In genomic region chr20:46648903-46649649, GRCh38 we compare ENCODE assay signal across 2 cellular contexts.
TF ChIP-seq lines count a peak whose summit lies in the region.

No MANE protein-coding gene starts in this region.

TF ChIP-seq in GM23338, 12 proteins besides CTCF, POLR2A, EP300 and RAD21:
- no peak for TF ChIP-seq ZNF331 (CRISPR knock-in tag; IDR thresholded peaks at IDR 0.05; ENCODE audit: low read depth)
- TF ChIP-seq, protein P1, sequence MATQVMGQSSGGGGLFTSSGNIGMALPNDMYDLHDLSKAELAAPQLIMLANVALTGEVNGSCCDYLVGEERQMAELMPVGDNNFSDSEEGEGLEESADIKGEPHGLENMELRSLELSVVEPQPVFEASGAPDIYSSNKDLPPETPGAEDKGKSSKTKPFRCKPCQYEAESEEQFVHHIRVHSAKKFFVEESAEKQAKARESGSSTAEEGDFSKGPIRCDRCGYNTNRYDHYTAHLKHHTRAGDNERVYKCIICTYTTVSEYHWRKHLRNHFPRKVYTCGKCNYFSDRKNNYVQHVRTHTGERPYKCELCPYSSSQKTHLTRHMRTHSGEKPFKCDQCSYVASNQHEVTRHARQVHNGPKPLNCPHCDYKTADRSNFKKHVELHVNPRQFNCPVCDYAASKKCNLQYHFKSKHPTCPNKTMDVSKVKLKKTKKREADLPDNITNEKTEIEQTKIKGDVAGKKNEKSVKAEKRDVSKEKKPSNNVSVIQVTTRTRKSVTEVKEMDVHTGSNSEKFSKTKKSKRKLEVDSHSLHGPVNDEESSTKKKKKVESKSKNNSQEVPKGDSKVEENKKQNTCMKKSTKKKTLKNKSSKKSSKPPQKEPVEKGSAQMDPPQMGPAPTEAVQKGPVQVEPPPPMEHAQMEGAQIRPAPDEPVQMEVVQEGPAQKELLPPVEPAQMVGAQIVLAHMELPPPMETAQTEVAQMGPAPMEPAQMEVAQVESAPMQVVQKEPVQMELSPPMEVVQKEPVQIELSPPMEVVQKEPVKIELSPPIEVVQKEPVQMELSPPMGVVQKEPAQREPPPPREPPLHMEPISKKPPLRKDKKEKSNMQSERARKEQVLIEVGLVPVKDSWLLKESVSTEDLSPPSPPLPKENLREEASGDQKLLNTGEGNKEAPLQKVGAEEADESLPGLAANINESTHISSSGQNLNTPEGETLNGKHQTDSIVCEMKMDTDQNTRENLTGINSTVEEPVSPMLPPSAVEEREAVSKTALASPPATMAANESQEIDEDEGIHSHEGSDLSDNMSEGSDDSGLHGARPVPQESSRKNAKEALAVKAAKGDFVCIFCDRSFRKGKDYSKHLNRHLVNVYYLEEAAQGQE (IDR thresholded peaks at IDR 0.05; ENCODE audit: unreplicated experiment): no peak
- TF ChIP-seq CREB1 (CRISPR knock-in tag; IDR thresholded peaks at IDR 0.05; ENCODE audit: low read depth): no peak
- TF ChIP-seq EZH2 (IDR thresholded peaks at IDR 0.05; ENCODE audit: low read depth, unreplicated experiment): no peak
- TF ChIP-seq POLR2AphosphoS5 (IDR thresholded peaks at IDR 0.05; ENCODE audit: low read depth): no peak
- TF ChIP-seq JUNB (IDR thresholded peaks at IDR 0.05; ENCODE audit: unreplicated experiment): no peak
- TF ChIP-seq, protein P2, sequence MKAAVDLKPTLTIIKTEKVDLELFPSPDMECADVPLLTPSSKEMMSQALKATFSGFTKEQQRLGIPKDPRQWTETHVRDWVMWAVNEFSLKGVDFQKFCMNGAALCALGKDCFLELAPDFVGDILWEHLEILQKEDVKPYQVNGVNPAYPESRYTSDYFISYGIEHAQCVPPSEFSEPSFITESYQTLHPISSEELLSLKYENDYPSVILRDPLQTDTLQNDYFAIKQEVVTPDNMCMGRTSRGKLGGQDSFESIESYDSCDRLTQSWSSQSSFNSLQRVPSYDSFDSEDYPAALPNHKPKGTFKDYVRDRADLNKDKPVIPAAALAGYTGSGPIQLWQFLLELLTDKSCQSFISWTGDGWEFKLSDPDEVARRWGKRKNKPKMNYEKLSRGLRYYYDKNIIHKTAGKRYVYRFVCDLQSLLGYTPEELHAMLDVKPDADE (IDR thresholded peaks at IDR 0.05): no peak
- no peak for TF ChIP-seq STAT1 (IDR thresholded peaks at IDR 0.05; ENCODE audit: unreplicated experiment)
- no peak for TF ChIP-seq NANOG (IDR thresholded peaks at IDR 0.05; ENCODE audit: borderline replicate concordance)
- TF ChIP-seq EZH2phosphoT487 (IDR thresholded peaks at IDR 0.05; ENCODE audit: unreplicated experiment): no peak
- TF ChIP-seq ZNF114 (CRISPR knock-in tag; IDR thresholded peaks at IDR 0.05): no peak
- TF ChIP-seq ZNF462 (CRISPR knock-in tag; IDR thresholded peaks at IDR 0.05): no peak
TF ChIP-seq in GM23338: peak in this region for 0.

TF ChIP-seq in K562, 482 proteins besides CTCF, POLR2A, EP300 and RAD21 (continues in another document):
- TF ChIP-seq RCOR1 (IDR thresholded peaks at IDR 0.05; ENCODE audit: borderline replicate concordance in 1 of 2, low read depth in 2 of 2, low read length in 2 of 2) (peak in 1 of 2 experiments; percentile 68; a peak in 2 of 4 replicates), CBFA2T2 (conservative IDR thresholded peaks at IDR 0.05) (peak; percentile 89), SMARCA4 (IDR thresholded peaks at IDR 0.05) (peak; percentile 76), ZNF766 (CRISPR knock-in tag; conservative IDR thresholded peaks at IDR 0.05) (peak; percentile 78), ZFP91 (CRISPR knock-in tag; IDR thresholded peaks at IDR 0.05) (no peak), TSC22D4 (tag; IDR thresholded peaks at IDR 0.05) (no peak), TRIM24 (IDR thresholded peaks at IDR 0.05) (peak; percentile 35 to 67; a peak in 3 of 4 replicates), SMARCA5 (IDR thresholded peaks at IDR 0.05) (peak; percentile 89), ESRRA (IDR thresholded peaks at IDR 0.05; ENCODE audit: borderline replicate concordance, low read depth) (no peak), ZNF347 (CRISPR knock-in tag; IDR thresholded peaks at IDR 0.05; ENCODE audit: low read depth) (no peak), CHD4 (IDR thresholded peaks at IDR 0.05; ENCODE audit: insufficient read depth, insufficient replicate concordance, low read depth, low read length, poor library complexity, severe bottlenecking) (no peak), PHB (CRISPR knock-in tag; IDR thresholded peaks at IDR 0.05) (no peak), CHAMP1 (IDR thresholded peaks at IDR 0.05) (no peak), NKRF (IDR thresholded peaks at IDR 0.05; ENCODE audit: borderline replicate concordance) (peak; percentile 42; the same call in 1 of the 2 replicates), SOX6 (IDR thresholded peaks at IDR 0.05) (peak; percentile 48), THRAP3 (IDR thresholded peaks at IDR 0.05; ENCODE audit: borderline replicate concordance) (peak; percentile 21; the same call in 1 of the 2 replicates), FOXM1 (IDR thresholded peaks at IDR 0.05; ENCODE audit: low read depth) (peak; percentile 55; the same call in 1 of the 2 replicates), FOXM1 (CRISPR knock-in tag; IDR thresholded peaks at IDR 0.05; ENCODE audit: low read depth) (no peak), ZNF175 (CRISPR knock-in tag; IDR thresholded peaks at IDR 0.05; ENCODE audit: low read depth) (peak; percentile 64; the same call in 1 of the 2 replicates), KLF16 (IDR thresholded peaks at IDR 0.05) (peak; percentile 65; the same call in 1 of the 2 replicates), C11orf30 (IDR thresholded peaks at IDR 0.05; ENCODE audit: low read depth) (no peak), CEBPG (CRISPR knock-in tag; IDR thresholded peaks at IDR 0.05) (no peak), CEBPG (tag; conservative IDR thresholded peaks at IDR 0.05 in 1 of 2, IDR thresholded peaks at IDR 0.05 in 1 of 2) (0 out of 4 replicates have a peak, but pooled peaks of 1 of the 2 experiments have one; percentile 29), HMGXB4 (CRISPR knock-in tag; IDR thresholded peaks at IDR 0.05) (peak; percentile 63; the same call in 1 of the 2 replicates), PRPF4 (IDR thresholded peaks at IDR 0.05; ENCODE audit: insufficient read depth, low read depth, low read length, poor library complexity, severe bottlenecking) (no peak)
- TF ChIP-seq, protein P3, sequence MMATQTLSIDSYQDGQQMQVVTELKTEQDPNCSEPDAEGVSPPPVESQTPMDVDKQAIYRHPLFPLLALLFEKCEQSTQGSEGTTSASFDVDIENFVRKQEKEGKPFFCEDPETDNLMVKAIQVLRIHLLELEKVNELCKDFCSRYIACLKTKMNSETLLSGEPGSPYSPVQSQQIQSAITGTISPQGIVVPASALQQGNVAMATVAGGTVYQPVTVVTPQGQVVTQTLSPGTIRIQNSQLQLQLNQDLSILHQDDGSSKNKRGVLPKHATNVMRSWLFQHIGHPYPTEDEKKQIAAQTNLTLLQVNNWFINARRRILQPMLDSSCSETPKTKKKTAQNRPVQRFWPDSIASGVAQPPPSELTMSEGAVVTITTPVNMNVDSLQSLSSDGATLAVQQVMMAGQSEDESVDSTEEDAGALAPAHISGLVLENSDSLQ (IDR thresholded peaks at IDR 0.05): peak; percentile 87
- TF ChIP-seq, protein P4, sequence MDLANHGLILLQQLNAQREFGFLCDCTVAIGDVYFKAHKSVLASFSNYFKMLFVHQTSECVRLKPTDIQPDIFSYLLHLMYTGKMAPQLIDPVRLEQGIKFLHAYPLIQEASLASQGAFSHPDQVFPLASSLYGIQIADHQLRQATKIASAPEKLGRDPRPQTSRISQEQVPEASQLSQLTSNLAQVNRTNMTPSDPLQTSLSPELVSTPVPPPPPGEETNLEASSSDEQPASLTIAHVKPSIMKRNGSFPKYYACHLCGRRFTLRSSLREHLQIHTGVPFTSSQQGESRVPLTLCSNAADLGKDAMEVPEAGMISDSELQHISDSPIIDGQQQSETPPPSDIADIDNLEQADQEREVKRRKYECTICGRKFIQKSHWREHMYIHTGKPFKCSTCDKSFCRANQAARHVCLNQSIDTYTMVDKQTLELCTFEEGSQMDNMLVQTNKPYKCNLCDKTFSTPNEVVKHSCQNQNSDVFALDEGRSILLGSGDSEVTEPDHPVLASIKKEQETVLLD (IDR thresholded peaks at IDR 0.05): 0 out of 2 replicates have a peak, but pooled peaks have one; percentile 13
- TF ChIP-seq, protein P5, sequence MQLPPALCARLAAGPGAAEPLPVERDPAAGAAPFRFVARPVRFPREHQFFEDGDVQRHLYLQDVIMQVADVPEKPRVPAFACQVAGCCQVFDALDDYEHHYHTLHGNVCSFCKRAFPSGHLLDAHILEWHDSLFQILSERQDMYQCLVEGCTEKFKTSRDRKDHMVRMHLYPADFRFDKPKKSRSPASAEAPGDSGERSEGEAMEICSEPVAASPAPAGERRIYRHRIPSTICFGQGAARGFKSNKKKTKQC (CRISPR knock-in tag; IDR thresholded peaks at IDR 0.05): no peak
- TF ChIP-seq, protein P6, sequence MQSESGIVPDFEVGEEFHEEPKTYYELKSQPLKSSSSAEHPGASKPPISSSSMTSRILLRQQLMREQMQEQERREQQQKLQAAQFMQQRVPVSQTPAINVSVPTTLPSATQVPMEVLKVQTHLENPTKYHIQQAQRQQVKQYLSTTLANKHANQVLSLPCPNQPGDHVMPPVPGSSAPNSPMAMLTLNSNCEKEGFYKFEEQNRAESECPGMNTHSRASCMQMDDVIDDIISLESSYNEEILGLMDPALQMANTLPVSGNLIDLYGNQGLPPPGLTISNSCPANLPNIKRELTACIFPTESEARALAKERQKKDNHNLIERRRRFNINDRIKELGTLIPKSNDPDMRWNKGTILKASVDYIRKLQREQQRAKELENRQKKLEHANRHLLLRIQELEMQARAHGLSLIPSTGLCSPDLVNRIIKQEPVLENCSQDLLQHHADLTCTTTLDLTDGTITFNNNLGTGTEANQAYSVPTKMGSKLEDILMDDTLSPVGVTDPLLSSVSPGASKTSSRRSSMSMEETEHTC (IDR thresholded peaks at IDR 0.05): 0 out of 2 replicates have a peak, but pooled peaks have one; percentile 27
- TF ChIP-seq, protein P7, sequence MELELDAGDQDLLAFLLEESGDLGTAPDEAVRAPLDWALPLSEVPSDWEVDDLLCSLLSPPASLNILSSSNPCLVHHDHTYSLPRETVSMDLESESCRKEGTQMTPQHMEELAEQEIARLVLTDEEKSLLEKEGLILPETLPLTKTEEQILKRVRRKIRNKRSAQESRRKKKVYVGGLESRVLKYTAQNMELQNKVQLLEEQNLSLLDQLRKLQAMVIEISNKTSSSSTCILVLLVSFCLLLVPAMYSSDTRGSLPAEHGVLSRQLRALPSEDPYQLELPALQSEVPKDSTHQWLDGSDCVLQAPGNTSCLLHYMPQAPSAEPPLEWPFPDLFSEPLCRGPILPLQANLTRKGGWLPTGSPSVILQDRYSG (tag; conservative IDR thresholded peaks at IDR 0.05; ENCODE audit: low read depth): no peak
